Comparison of ENCODE assay signal across 33 cellular contexts in the genomic region with DNA sequence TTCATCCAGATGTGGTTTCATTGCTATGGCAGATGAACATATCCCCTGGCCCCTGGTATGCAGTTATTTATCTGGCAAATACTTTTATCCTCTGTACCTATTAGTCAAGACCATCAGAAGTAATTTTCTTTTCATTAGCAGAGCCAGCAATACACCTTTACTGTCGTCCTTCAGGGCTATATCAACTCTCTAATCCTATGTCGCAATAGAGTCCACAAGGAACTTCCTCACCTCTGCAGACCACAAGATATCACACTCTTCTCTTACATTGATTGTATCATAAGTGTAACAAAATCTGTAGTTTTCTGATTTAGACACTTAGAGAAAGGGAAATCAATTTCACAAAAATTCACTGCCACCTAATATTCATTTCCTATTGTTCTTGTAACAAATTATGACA.
"Had no signal": no experiment of that assay in that cellular context is flagged by ENCODE, and none has a peak within 500 bp of the region (broad histone marks: within the 10 kb centered on the region; RNA-seq: fewer than 3 reads in every experiment).

No MANE protein-coding gene starts in this region.

- H3K36me3 Mint-ChIP-seq: activated CD4-positive, alpha-beta memory T cell treated with anti-CD3 and anti-CD28 coated beads for 36 hours; activated naive CD4-positive, alpha-beta T cell treated with anti-CD3 and anti-CD28 coated beads, Interleukin-2, amount 10 ng/mL, durations not matched to agents 7 days and 5 days; activated naive CD4-positive, alpha-beta T cell treated with anti-CD3 and anti-CD28 coated beads, Interleukin-2, amount 50 U/mL, for 24 hours; activated naive CD8-positive, alpha-beta T cell; activated naive CD8-positive, alpha-beta T cell treated with anti-CD3 and anti-CD28 coated beads, Interleukin-2, amount 10 ng/mL, durations not matched to agents 7 days and 5 days; brain had no signal

- H3K4me3 Mint-ChIP-seq: activated B cell treated with CpG ODN at 0.5 μM for 24 hours; activated CD4-positive, alpha-beta memory T cell treated with anti-CD3 and anti-CD28 coated beads for 36 hours; activated CD4-positive, alpha-beta T cell treated with anti-CD3 and anti-CD28 coated beads, Interleukin-2, amount 10 ng/mL, durations not matched to agents 24 days and 14 days; activated CD8-positive, alpha-beta T cell treated with anti-CD3 and anti-CD28 coated beads for 36 hours; activated naive CD4-positive, alpha-beta T cell treated with anti-CD3 and anti-CD28 coated beads, Interleukin-2, amount 10 ng/mL, durations not matched to agents 7 days and 5 days; activated naive CD4-positive, alpha-beta T cell treated with anti-CD3 and anti-CD28 coated beads, Interleukin-2, amount 50 U/mL, for 24 hours; activated naive CD8-positive, alpha-beta T cell; activated naive CD8-positive, alpha-beta T cell treated with anti-CD3 and anti-CD28 coated beads, Interleukin-2, amount 10 ng/mL, durations not matched to agents 7 days and 5 days; activated naive CD8-positive, alpha-beta T cell treated with anti-CD3 and anti-CD28 coated beads, Interleukin-2, amount 50 U/mL, for 24 hours; activated T-cell treated with anti-CD3 and anti-CD28 coated beads, Interleukin-2, amount 50 U/mL, for 4 hours; brain; central memory CD8-positive, alpha-beta T cell; T-helper 17 cell; T-helper 2 cell treated with Interferon-gamma antibody and Interleukin-4, amounts not matched to agents 5 μg/mL and 100 μg/mL, for 36 hours had no signal

- H3K27ac Mint-ChIP-seq: activated B cell treated with CpG ODN at 0.5 μM for 24 hours; activated CD4-positive, alpha-beta memory T cell treated with anti-CD3 and anti-CD28 coated beads for 36 hours; activated CD4-positive, alpha-beta T cell treated with anti-CD3 and anti-CD28 coated beads, Interleukin-2, amount 10 ng/mL, durations not matched to agents 24 days and 14 days; activated CD8-positive, alpha-beta T cell treated with anti-CD3 and anti-CD28 coated beads for 36 hours; activated naive CD4-positive, alpha-beta T cell treated with anti-CD3 and anti-CD28 coated beads, Interleukin-2, amount 10 ng/mL, durations not matched to agents 7 days and 5 days; activated naive CD4-positive, alpha-beta T cell treated with anti-CD3 and anti-CD28 coated beads, Interleukin-2, amount 50 U/mL, for 24 hours; activated naive CD8-positive, alpha-beta T cell; activated naive CD8-positive, alpha-beta T cell treated with anti-CD3 and anti-CD28 coated beads, Interleukin-2, amount 10 ng/mL, durations not matched to agents 7 days and 5 days; activated naive CD8-positive, alpha-beta T cell treated with anti-CD3 and anti-CD28 coated beads, Interleukin-2, amount 50 U/mL, for 24 hours; activated T-helper 2 cell treated with anti-CD3 and anti-CD28 coated beads, Interferon-gamma antibody, Interleukin-2, Interleukin-4, amounts not matched to agents 10 μg/mL and 5 μg/mL and 100 μg/mL, durations not matched to agents 14 hours and 24 hours and 36 hours; brain; T-helper 17 cell; T-helper 2 cell treated with Interferon-gamma antibody and Interleukin-4, amounts not matched to agents 5 μg/mL and 100 μg/mL, for 36 hours had no signal

- H3K36me3 ChIP-seq: ascending aorta, cardiac muscle cell had no signal

- H3K4me3 ChIP-seq: ascending aorta, cardiac muscle cell had no signal

- H3K4me1 Mint-ChIP-seq: activated B cell treated with CpG ODN at 0.5 μM for 24 hours; activated CD4-positive, alpha-beta T cell treated with anti-CD3 and anti-CD28 coated beads, Interleukin-2, amount 10 ng/mL, durations not matched to agents 24 days and 14 days; activated naive CD4-positive, alpha-beta T cell treated with anti-CD3 and anti-CD28 coated beads, Interleukin-2, amount 10 ng/mL, durations not matched to agents 7 days and 5 days; activated naive CD4-positive, alpha-beta T cell treated with anti-CD3 and anti-CD28 coated beads, Interleukin-2, amount 50 U/mL, for 24 hours; activated naive CD8-positive, alpha-beta T cell treated with anti-CD3 and anti-CD28 coated beads, Interleukin-2, amount 10 ng/mL, durations not matched to agents 7 days and 5 days; activated naive CD8-positive, alpha-beta T cell treated with anti-CD3 and anti-CD28 coated beads, Interleukin-2, amount 50 U/mL, for 24 hours; brain; central memory CD8-positive, alpha-beta T cell; T-helper 17 cell had no signal

- H3K9me3 ChIP-seq: ascending aorta had no signal

- H3K27ac ChIP-seq: ascending aorta, cardiac muscle cell, VCaP had no signal

- DNase-seq: activated B cell treated with CpG ODN at 0.5 μM for 24 hours; activated CD4-positive, alpha-beta memory T cell treated with anti-CD3 and anti-CD28 coated beads for 36 hours; activated CD4-positive, alpha-beta T cell treated with anti-CD3 and anti-CD28 coated beads for 4 hours; activated CD4-positive, alpha-beta T cell treated with anti-CD3 and anti-CD28 coated beads, Interleukin-2, amount 10 ng/mL, durations not matched to agents 24 days and 14 days; activated CD4-positive, alpha-beta T cell treated with anti-CD3 and anti-CD28 coated beads, Interleukin-2, amount 50 U/mL, for 1 hour; activated CD4-positive, alpha-beta T cell treated with anti-CD3 and anti-CD28 coated beads, Interleukin-2, amount 50 U/mL, for 4 hours; activated CD4-positive, CD25-positive, alpha-beta regulatory T cell treated with anti-CD3 and anti-CD28 coated beads, Interleukin-2, amount 50 U/mL, for 72 hours; activated CD8-positive, alpha-beta memory T cell treated with anti-CD3 and anti-CD28 coated beads, Interleukin-2, amount 50 U/mL, for 4 hours; activated CD8-positive, alpha-beta T cell treated with anti-CD3 and anti-CD28 coated beads for 36 hours; activated effector memory CD4-positive, alpha-beta T cell treated with Interleukin-2 at 50 U/mL for 16 hours; activated gamma-delta T cell; activated naive CD4-positive, alpha-beta T cell treated with anti-CD3 and anti-CD28 coated beads, Interleukin-2, amount 10 ng/mL, durations not matched to agents 7 days and 5 days; activated naive CD4-positive, alpha-beta T cell treated with Interleukin-2 at 50 U/mL for 16 hours; activated naive CD8-positive, alpha-beta T cell treated with anti-CD3 and anti-CD28 coated beads, Interleukin-2, amount 10 ng/mL, durations not matched to agents 7 days and 5 days; activated naive CD8-positive, alpha-beta T cell treated with anti-CD3 and anti-CD28 coated beads, Interleukin-2, amount 50 U/mL, for 24 hours; activated T-cell treated with anti-CD3 and anti-CD28 coated beads for 4 hours; activated T-cell treated with anti-CD3 and anti-CD28 coated beads, Interleukin-2, amount 50 U/mL, for 1 hour; activated T-cell treated with anti-CD3 and anti-CD28 coated beads, Interleukin-2, amount 50 U/mL, for 4 hours; amygdala; anterior cingulate cortex; caudate nucleus; cerebellar nuclear complex; T-helper 17 cell; T-helper 9 cell had no signal

- H3K27me3 Mint-ChIP-seq: activated B cell treated with CpG ODN at 0.5 μM for 24 hours; activated CD4-positive, alpha-beta memory T cell treated with anti-CD3 and anti-CD28 coated beads for 36 hours; activated CD4-positive, alpha-beta T cell treated with anti-CD3 and anti-CD28 coated beads, Interleukin-2, amount 10 ng/mL, durations not matched to agents 24 days and 14 days; activated CD8-positive, alpha-beta T cell treated with anti-CD3 and anti-CD28 coated beads for 36 hours; activated naive CD4-positive, alpha-beta T cell treated with anti-CD3 and anti-CD28 coated beads, Interleukin-2, amount 10 ng/mL, durations not matched to agents 7 days and 5 days; activated naive CD4-positive, alpha-beta T cell treated with anti-CD3 and anti-CD28 coated beads, Interleukin-2, amount 50 U/mL, for 24 hours; activated naive CD8-positive, alpha-beta T cell; activated naive CD8-positive, alpha-beta T cell treated with anti-CD3 and anti-CD28 coated beads, Interleukin-2, amount 10 ng/mL, durations not matched to agents 7 days and 5 days; activated naive CD8-positive, alpha-beta T cell treated with anti-CD3 and anti-CD28 coated beads, Interleukin-2, amount 50 U/mL, for 24 hours; central memory CD8-positive, alpha-beta T cell; T-helper 17 cell had no signal

- H3K4me1 ChIP-seq: ascending aorta had no signal

- H3K9me3 Mint-ChIP-seq: activated B cell treated with CpG ODN at 0.5 μM for 24 hours; activated CD4-positive, alpha-beta memory T cell treated with anti-CD3 and anti-CD28 coated beads for 36 hours; activated CD4-positive, alpha-beta T cell treated with anti-CD3 and anti-CD28 coated beads, Interleukin-2, amount 10 ng/mL, durations not matched to agents 24 days and 14 days; activated CD8-positive, alpha-beta T cell treated with anti-CD3 and anti-CD28 coated beads for 36 hours; activated naive CD4-positive, alpha-beta T cell treated with anti-CD3 and anti-CD28 coated beads, Interleukin-2, amount 50 U/mL, for 24 hours; activated T-cell treated with anti-CD3 and anti-CD28 coated beads, Interleukin-2, amount 50 U/mL, for 4 hours; brain; T-helper 2 cell treated with Interferon-gamma antibody and Interleukin-4, amounts not matched to agents 5 μg/mL and 100 μg/mL, for 36 hours had no signal

- ATAC-seq: activated CD8-positive, alpha-beta T cell treated with anti-CD3 and anti-CD28 coated beads for 36 hours; activated naive CD8-positive, alpha-beta T cell treated with anti-CD3 and anti-CD28 coated beads, Interleukin-2, amount 50 U/mL, for 24 hours; activated T-cell treated with anti-CD3 and anti-CD28 coated beads, Interleukin-2, amount 50 U/mL, for 4 hours; T-helper 17 cell had no signal

- H3K27me3 ChIP-seq: ascending aorta, cardiac muscle cell had no signal
